ENCODE assay signal across 8 cellular contexts in genomic region chr15:77069521-77070121, GRCh38. TPM values are rescaled to one million over a fixed set of nuclear protein-coding genes. Genes with fewer than 3 reads are reported as not detected.
DNase-seq lines count a peak whose midpoint lies in the region; ATAC-seq, FAIRE-seq and TF ChIP-seq lines count a peak whose summit lies in the region.

No MANE protein-coding gene starts in this region.

- H3K27ac Mint-ChIP-seq in CD8-positive, alpha-beta memory T cell: peak overlapping the region; percentile 9 to 92 (median 75)

- H3K36me3 Mint-ChIP-seq in CD8-positive, alpha-beta memory T cell: peaks cover 0 to 5% (median 0%) of the 10 kb centered on the region in 3 donors

- FAIRE-seq in bronchial epithelial cell (lab: Jason Lieb, UNC): no peak

- H3K9me3 ChIP-seq in CD8-positive, alpha-beta memory T cell (ENCODE audit: low read length): no peaks in the 10 kb centered on the region
- no peaks in the 10 kb centered on the region for H3K9me3 ChIP-seq in mononuclear cell (ENCODE audit: low read depth, low read length)

- H3K4me1 ChIP-seq in CD8-positive, alpha-beta memory T cell (ENCODE audit: insufficient read depth, low read length): peaks cover 14% of the 10 kb centered on the region
- peaks cover 39% of the 10 kb centered on the region for H3K4me1 ChIP-seq in mononuclear cell (ENCODE audit: insufficient read depth, low read length)

- H3K36me3 ChIP-seq in CD8-positive, alpha-beta memory T cell (ENCODE audit: insufficient read depth, low read length): no peaks in the 10 kb centered on the region
- no peaks in the 10 kb centered on the region for H3K36me3 ChIP-seq in bronchial epithelial cell (ENCODE audit: control insufficient read depth, insufficient read depth, low read length)

- H3K4me1 Mint-ChIP-seq in CD8-positive, alpha-beta memory T cell: peaks cover 22 to 37% (median 36%) of the 10 kb centered on the region in 3 donors

- H3K4me3 Mint-ChIP-seq in CD8-positive, alpha-beta memory T cell: peak overlapping the region; percentile 80 to 91 (median 85)

- ATAC-seq in GM21619 (IDR thresholded peaks at IDR 0.05; ENCODE audit: unreplicated experiment) (no peak), GM18861 (IDR thresholded peaks at IDR 0.05; ENCODE audit: unreplicated experiment) (no peak)

- POLR2A ChIA-PET in CD8-positive, alpha-beta memory T cell (lab: Charles Lee): no interaction called here
- POLR2A ChIA-PET in GM10248 (lab: Yijun Ruan, JAX): no interaction called here

- TF ChIP-seq CTCF in bronchial epithelial cell (IDR thresholded peaks at IDR 0.05; ENCODE audit: insufficient read depth, low read length, severe bottlenecking) (no peak), GM10248 (IDR thresholded peaks at IDR 0.05; ENCODE audit: control extremely low read depth, extremely low read depth, low read depth, missing control alignments) (no peak)

- H3K27me3 Mint-ChIP-seq in CD8-positive, alpha-beta memory T cell: peaks cover 0 to 8% of the 10 kb centered on the region in 2 donors

- no peaks in the 10 kb centered on the region for H3K27me3 ChIP-seq in CD8-positive, alpha-beta memory T cell (ENCODE audit: insufficient read depth, low read length, poor library complexity, severe bottlenecking)
- H3K27me3 ChIP-seq in bronchial epithelial cell (ENCODE audit: control insufficient read depth, insufficient read depth, low read length) (no peaks in the 10 kb centered on the region), mononuclear cell (ENCODE audit: insufficient read depth, low read length) (no peaks in the 10 kb centered on the region)

- DNase-seq in CD8-positive, alpha-beta memory T cell: peak in 1 of 5 donors; percentile 6
- DNase-seq in LHCN-M2 (ENCODE audit: low read depth) (peak; percentile 63), bronchial epithelial cell (ENCODE audit: low read depth) (peak; percentile 22), GM10248 (ENCODE audit: extremely low spot score) (no peak), germinal center (ENCODE audit: low spot score) (no peak)

- H3K9me3 Mint-ChIP-seq in CD8-positive, alpha-beta memory T cell: peaks cover 0 to 2% (median 0%) of the 10 kb centered on the region in 5 donors

- CTCF ChIA-PET in CD8-positive, alpha-beta memory T cell (lab: Charles Lee): interaction anchor here (0.9 kb wide), 1 partner anchor 13 kb away, joined by 3 read pairs; no protein-coding TSS in a partner anchor
- CTCF ChIA-PET in GM10248 (lab: Yijun Ruan, JAX): interaction anchor here (1.3 to 2.0 kb wide), 2 partner anchors 12 to 474 kb away, joined by 5 read pairs; no protein-coding TSS in a partner anchor

- H3K4me3 ChIP-seq in CD8-positive, alpha-beta memory T cell (ENCODE audit: low read length): peak overlapping the region; percentile 76
- H3K4me3 ChIP-seq in bronchial epithelial cell (ENCODE audit: low read depth, low read length): peak overlapping the region; percentile 75
- H3K4me3 ChIP-seq in mononuclear cell (ENCODE audit: low read length): peak overlapping the region; percentile 63

- H3K27ac ChIP-seq in CD8-positive, alpha-beta memory T cell (ENCODE audit: low read depth, low read length): no peak overlapping the region

RNA-seq across cellular contexts. Expression of gene TSPAN3, which starts 1.3 kb away (rescaled TPM):
- 10 to 100 TPM; 59.3 to 60.5 TPM for total RNA-seq in CD8-positive, alpha-beta memory T cell
- polyA plus RNA-seq in CD8-positive, alpha-beta memory T cell: 45.2 TPM
- total RNA-seq in LHCN-M2 (2014; rRNA removed) (355 and 417 TPM in 2 replicates), bronchial epithelial cell (123 and 187 TPM in 2 replicates), mononuclear cell (39.9 TPM)
- 146 TPM for polyA plus RNA-seq in LHCN-M2 (2012)

Comparison
In these comparisons a context has a peak if more than half of its experiments do, and no peak if none do; other contexts are left out.
1. DNase-seq: peak in LHCN-M2 (single experiment) and bronchial epithelial cell (single experiment); none in GM10248 (single experiment) and germinal center (single experiment).
2. Peak in every context shown above with its lines, with median percentiles within 50 percentile points of each other: H3K4me3 ChIP-seq.